ENCODE assay signal across 8 cellular contexts in genomic region chr14:104865631-104866441, GRCh38. TPM values are rescaled to one million over a fixed set of nuclear protein-coding genes. Genes with fewer than 3 reads are reported as not detected.
DNase-seq lines count a peak whose midpoint lies in the region; ATAC-seq and TF ChIP-seq lines count a peak whose summit lies in the region.

No MANE protein-coding gene starts in this region.

- POLR2A ChIA-PET in RWPE1 (lab: Yijun Ruan, JAX; ENCODE audit: low non-redundant PET), result interaction anchor here (1.1 kb wide), 2 partner anchors 17 to 113 kb away, joined by 3 to 5 read pairs; no protein-coding TSS in a partner anchor

- peaks cover 44% of the 10 kb centered on the region for H3K4me1 ChIP-seq in body of pancreas

- peak overlapping the region; percentile 55 to 58 for H3K4me3 ChIP-seq in body of pancreas
- peak overlapping the region; percentile 75 for H3K4me3 ChIP-seq in skeletal muscle cell (ENCODE audit: low read depth, low read length)

- ATAC-seq in body of pancreas, result peak; percentile 58
- no peak for ATAC-seq in HG02571 (IDR thresholded peaks at IDR 0.05; ENCODE audit: unreplicated experiment)

- H3K36me3 ChIP-seq in body of pancreas (replicated peaks in 1 of 2; ENCODE audit: insufficient read depth in 1 of 2, low read depth in 2 of 2), result no peaks in the 10 kb centered on the region

- no peaks in the 10 kb centered on the region for H3K27me3 ChIP-seq in body of pancreas

- no peaks in the 10 kb centered on the region for H3K9me3 ChIP-seq in body of pancreas

- WGBS in body of pancreas, 2 donors, result 1 to 3% methylated on average over 27 to 68 of the region's 68 CpGs

- intact Hi-C loops in body of pancreas (cut with DNase I), result no loop called here

- DNase-seq in stimulated activated CD4-positive, alpha-beta T cell treated with anti-CD3 and anti-CD28 coated beads, Interleukin-12 subunit alpha, Interleukin-12 subunit beta, amount 100 ng/mL, for 4 hours, result peak; percentile 45
- no peak for DNase-seq in stimulated activated CD4-positive, alpha-beta T cell treated with anti-CD3 and anti-CD28 coated beads, Interleukin-1b, Interleukin-23, amount 100 ng/mL, for 48 hours
- DNase-seq in RWPE1 (ENCODE audit: low spot score) (peak; percentile 69), body of pancreas (peak; percentile 66 to 73 (median 70)), iPS-NIHi11 (ENCODE audit: low spot score) (peak; percentile 85), skeletal muscle cell (ENCODE audit: low read depth) (peak; percentile 27), OCI-M1 (lab: John Stamatoyannopoulos, UW) (no peak)

- peak; percentile 23 to 57 (median 53) for TF ChIP-seq POLR2A in body of pancreas (IDR thresholded peaks at IDR 0.05)

- CTCF ChIA-PET in RWPE1 (lab: Yijun Ruan, JAX), result interaction anchor here (1.3 kb wide), 1 partner anchor 97 kb away, joined by 5 read pairs; no protein-coding TSS in a partner anchor

- H3K27ac ChIP-seq in RWPE1, result peak overlapping the region; percentile 91
- H3K27ac ChIP-seq in body of pancreas, result peak overlapping the region; percentile 69 to 95 (median 82)

- no peak for TF ChIP-seq CTCF in RWPE1 (conservative IDR thresholded peaks at IDR 0.05; ENCODE audit: low read depth)
- no peak for TF ChIP-seq CTCF in body of pancreas (IDR thresholded peaks at IDR 0.05)

RNA-seq across cellular contexts. Expression of gene CEP170B, which starts 0.8 kb away (rescaled TPM):
- 10 to 100 TPM; 23.6 to 41.9 TPM for total RNA-seq in body of pancreas

RNA-seq across cellular contexts. Expression of gene PLD4, which starts 58.8 kb away (rescaled TPM):
- not detected for total RNA-seq in body of pancreas

Comparison
In these comparisons a context has a peak if more than half of its experiments do, and no peak if none do; other contexts are left out.
1. DNase-seq: peak in stimulated activated CD4-positive, alpha-beta T cell treated with anti-CD3 and anti-CD28 coated beads, Interleukin-12 subunit alpha, Interleukin-12 subunit beta, amount 100 ng/mL, for 4 hours (single experiment), RWPE1 (single experiment), body of pancreas (4 of 4), iPS-NIHi11 (single experiment) and skeletal muscle cell (single experiment); none in stimulated activated CD4-positive, alpha-beta T cell treated with anti-CD3 and anti-CD28 coated beads, Interleukin-1b, Interleukin-23, amount 100 ng/mL, for 48 hours (single experiment) and OCI-M1 (single experiment).